ENCODE assay signal across 13 cellular contexts in genomic region chr6:134873500-134874388, GRCh38.
DNase-seq lines count a peak whose midpoint lies in the region; ATAC-seq, FAIRE-seq and TF ChIP-seq lines count a peak whose summit lies in the region.
"Had no signal": no experiment of that assay in that cellular context is flagged by ENCODE, and none has a peak within 500 bp of the region (broad histone marks: within the 10 kb centered on the region; RNA-seq: fewer than 3 reads in every experiment).

No MANE protein-coding gene starts in this region.

- H3K4me1 ChIP-seq in pancreas = no peaks in the 10 kb centered on the region
- H3K4me1 ChIP-seq: A549, colonic mucosa had no signal

- no peak for TF ChIP-seq CTCF in pancreas (IDR thresholded peaks at IDR 0.05)

- H3K4me3 Mint-ChIP-seq in activated T-helper 17 cell treated with anti-CD3 and anti-CD28 coated beads, Interleukin-2, amount 50 U/mL, for 72 hours = peak overlapping the region; percentile 51
- H3K4me3 Mint-ChIP-seq in stimulated activated naive CD8-positive, alpha-beta T cell treated with anti-CD3 and anti-CD28 coated beads, Interleukin-15, Interleukin-2, amounts not matched to agents 100 ng/mL and 50 ng/mL, for 24 hours = peak overlapping the region; percentile 48
- H3K4me3 Mint-ChIP-seq: activated T-cell treated with anti-CD3 and anti-CD28 coated beads, Interleukin-2, amount 50 U/mL, for 72 hours had no signal

- no peaks in the 10 kb centered on the region for H3K9me3 ChIP-seq in pancreas
- H3K9me3 ChIP-seq: colonic mucosa had no signal

- DNase-seq in activated T-cell treated with anti-CD3 and anti-CD28 coated beads, Interleukin-2, amount 50 U/mL, for 1 hour = peak; percentile 25
- DNase-seq in activated T-cell treated with anti-CD3 and anti-CD28 coated beads for 4 hours (no peak), pancreas (no peak), NCI-H187 treated with DMSO at 0.1 percent for 48 hours (lab: John Stamatoyannopoulos, UW) (no peak), NCI-H510A treated with DMSO at 0.1 percent for 48 hours (lab: John Stamatoyannopoulos, UW) (no peak)
- DNase-seq: activated T-cell treated with anti-CD3 and anti-CD28 coated beads, Interleukin-2, amount 50 U/mL, for 72 hours; colonic mucosa; EL had no signal

- intact Hi-C loops in pancreas (cut with DNase I) = no loop called here

- H3K36me3 ChIP-seq in pancreas = no peaks in the 10 kb centered on the region
- H3K36me3 ChIP-seq: colonic mucosa had no signal

- no peaks in the 10 kb centered on the region for H3K27me3 Mint-ChIP-seq in activated T-helper 17 cell treated with anti-CD3 and anti-CD28 coated beads, Interleukin-2, amount 50 U/mL, for 72 hours
- H3K27me3 Mint-ChIP-seq in stimulated activated naive CD8-positive, alpha-beta T cell treated with anti-CD3 and anti-CD28 coated beads, Interleukin-15, Interleukin-2, amounts not matched to agents 100 ng/mL and 50 ng/mL, for 24 hours = no peaks in the 10 kb centered on the region

- no peaks in the 10 kb centered on the region for H3K36me3 Mint-ChIP-seq in activated T-helper 17 cell treated with anti-CD3 and anti-CD28 coated beads, Interleukin-2, amount 50 U/mL, for 72 hours (ENCODE audit: low read depth)
- H3K36me3 Mint-ChIP-seq in stimulated activated naive CD8-positive, alpha-beta T cell treated with anti-CD3 and anti-CD28 coated beads, Interleukin-15, Interleukin-2, amounts not matched to agents 100 ng/mL and 50 ng/mL, for 24 hours (ENCODE audit: low read depth) = no peaks in the 10 kb centered on the region

- H3K27me3 ChIP-seq in pancreas = no peaks in the 10 kb centered on the region
- H3K27me3 ChIP-seq: colonic mucosa had no signal

- ATAC-seq in HG03342 (IDR thresholded peaks at IDR 0.05; ENCODE audit: unreplicated experiment) (peak; percentile 39), pancreas (no peak)
- peak; percentile 55 for ATAC-seq in activated T-helper 17 cell treated with anti-CD3 and anti-CD28 coated beads, Interleukin-2, amount 50 U/mL, for 72 hours (replicated peaks)
- ATAC-seq: A549 had no signal

- H3K27ac Mint-ChIP-seq in activated T-helper 17 cell treated with anti-CD3 and anti-CD28 coated beads, Interleukin-2, amount 50 U/mL, for 72 hours = no peak overlapping the region
- H3K27ac Mint-ChIP-seq in stimulated activated naive CD8-positive, alpha-beta T cell treated with anti-CD3 and anti-CD28 coated beads, Interleukin-15, Interleukin-2, amounts not matched to agents 100 ng/mL and 50 ng/mL, for 24 hours = no peak overlapping the region
- H3K27ac Mint-ChIP-seq: activated T-cell treated with anti-CD3 and anti-CD28 coated beads, Interleukin-2, amount 50 U/mL, for 72 hours had no signal

- no peak overlapping the region for H3K4me3 ChIP-seq in pancreas
- H3K4me3 ChIP-seq: A549, colonic mucosa, lung had no signal

- WGBS in pancreas, 2 donors = 81 to 92% methylated on average over 7 of the region's 7 CpGs

- FAIRE-seq in pancreas (lab: Jason Lieb, UNC) = no peak
- FAIRE-seq: A549 had no signal

- H3K4me1 Mint-ChIP-seq in activated T-helper 17 cell treated with anti-CD3 and anti-CD28 coated beads, Interleukin-2, amount 50 U/mL, for 72 hours = peaks cover 16% of the 10 kb centered on the region
- peaks cover 6% of the 10 kb centered on the region for H3K4me1 Mint-ChIP-seq in stimulated activated naive CD8-positive, alpha-beta T cell treated with anti-CD3 and anti-CD28 coated beads, Interleukin-15, Interleukin-2, amounts not matched to agents 100 ng/mL and 50 ng/mL, for 24 hours (ENCODE audit: low read depth)

- H3K27ac ChIP-seq in pancreas = no peak overlapping the region
- H3K27ac ChIP-seq: A549, colonic mucosa had no signal

- no peaks in the 10 kb centered on the region for H3K9me3 Mint-ChIP-seq in activated T-helper 17 cell treated with anti-CD3 and anti-CD28 coated beads, Interleukin-2, amount 50 U/mL, for 72 hours
- H3K9me3 Mint-ChIP-seq in stimulated activated naive CD8-positive, alpha-beta T cell treated with anti-CD3 and anti-CD28 coated beads, Interleukin-15, Interleukin-2, amounts not matched to agents 100 ng/mL and 50 ng/mL, for 24 hours = peaks cover 8% of the 10 kb centered on the region

Comparison
In these comparisons a context has a peak if more than half of its experiments do, and no peak if none do; other contexts are left out.
1. ATAC-seq: peak in HG03342 (single experiment) and activated T-helper 17 cell treated with anti-CD3 and anti-CD28 coated beads, Interleukin-2, amount 50 U/mL, for 72 hours (single experiment); none in pancreas (0 of 4).